37 cellular contexts compared by ENCODE assay signal in genomic region chr17:56178203-56178602, GRCh38. TPM values are rescaled to one million over a fixed set of nuclear protein-coding genes. Genes with fewer than 3 reads are reported as not detected.
"Had no signal": no experiment of that assay in that cellular context is flagged by ENCODE, and none has a peak within 500 bp of the region (broad histone marks: within the 10 kb centered on the region; RNA-seq: fewer than 3 reads in every experiment).

No MANE protein-coding gene starts in this region.

- H3K4me3 ChIP-seq: adrenal gland, ascending aorta, body of pancreas, breast epithelium, cardiac muscle cell had no signal

- H3K9me3 ChIP-seq: adrenal gland, ascending aorta, body of pancreas, breast epithelium had no signal

- ATAC-seq: activated naive CD4-positive, alpha-beta T cell treated with anti-CD3 and anti-CD28 coated beads, Interleukin-2, amount 50 U/mL, for 72 hours; activated naive CD8-positive, alpha-beta T cell treated with anti-CD3 and anti-CD28 coated beads, Interleukin-2, amount 50 U/mL, for 24 hours; activated T-cell treated with anti-CD3 and anti-CD28 coated beads, Interleukin-2, amount 50 U/mL, for 4 hours; activated T-cell treated with anti-CD3 and anti-CD28 coated beads, Interleukin-2, amount 50 U/mL, for 72 hours; activated T-helper 17 cell treated with anti-CD3 and anti-CD28 coated beads, Interleukin-2, amount 50 U/mL, for 72 hours; body of pancreas had no signal

- H3K4me1 ChIP-seq: adrenal gland, ascending aorta, body of pancreas had no signal

- DNase-seq: activated effector memory CD4-positive, alpha-beta T cell treated with anti-CD3 and anti-CD28 coated beads, Interleukin-2, amount 50 U/mL, for 16 hours; activated effector memory CD4-positive, alpha-beta T cell treated with Interleukin-2 at 50 U/mL for 16 hours; activated gamma-delta T cell; activated gamma-delta T cell treated with Interleukin-2 at 50 U/mL for 16 hours; activated naive CD4-positive, alpha-beta T cell; activated naive CD4-positive, alpha-beta T cell treated with anti-CD3 and anti-CD28 coated beads for 36 hours; activated naive CD4-positive, alpha-beta T cell treated with anti-CD3 and anti-CD28 coated beads, Interleukin-2, amount 10 ng/mL, durations not matched to agents 7 days and 5 days; activated naive CD4-positive, alpha-beta T cell treated with anti-CD3 and anti-CD28 coated beads, Interleukin-2, amount 50 U/mL, for 16 hours; activated naive CD4-positive, alpha-beta T cell treated with Interleukin-2 at 50 U/mL for 16 hours; activated naive CD8-positive, alpha-beta T cell treated with anti-CD3 and anti-CD28 coated beads for 36 hours; activated naive CD8-positive, alpha-beta T cell treated with anti-CD3 and anti-CD28 coated beads, Interleukin-2, amount 10 ng/mL, durations not matched to agents 7 days and 5 days; activated naive CD8-positive, alpha-beta T cell treated with anti-CD3 and anti-CD28 coated beads, Interleukin-2, amount 50 U/mL, for 24 hours; activated T-cell treated with anti-CD3 and anti-CD28 coated beads, Interleukin-2, amount 50 U/mL, for 4 hours; activated T-cell treated with anti-CD3 and anti-CD28 coated beads, Interleukin-2, amount 50 U/mL, for 48 hours; activated T-cell treated with anti-CD3 and anti-CD28 coated beads, Interleukin-2, amount 50 U/mL, for 72 hours; adrenal gland; amniotic stem cell; amygdala; anterior cingulate cortex; aorta; body of pancreas; brain microvascular endothelial cell; caudate nucleus; central memory CD4-positive, alpha-beta T cell; cerebellar nuclear complex had no signal

- H3K36me3 ChIP-seq: adrenal gland, ascending aorta, brain microvascular endothelial cell, breast epithelium, cardiac muscle cell had no signal

- H3K27me3 ChIP-seq: adrenal gland, ascending aorta, body of pancreas, brain microvascular endothelial cell, breast epithelium, cardiac muscle cell had no signal

- FAIRE-seq: astrocyte, bronchial epithelial cell, colon had no signal

- H3K27ac ChIP-seq: adrenal gland, ascending aorta, body of pancreas, brain microvascular endothelial cell, breast epithelium, cardiac muscle cell had no signal

RNA-seq across cellular contexts. Expression of gene ANKFN1, which starts 24.9 kb away (rescaled TPM):
- total RNA-seq: activated naive CD4-positive, alpha-beta T cell treated with anti-CD3 and anti-CD28 coated beads for 36 hours; activated naive CD4-positive, alpha-beta T cell treated with anti-CD3 and anti-CD28 coated beads, Interleukin-2, amount 50 U/mL, for 72 hours; activated naive CD8-positive, alpha-beta T cell treated with anti-CD3 and anti-CD28 coated beads for 36 hours; activated naive CD8-positive, alpha-beta T cell treated with anti-CD3 and anti-CD28 coated beads, Interleukin-2, amount 10 ng/mL, durations not matched to agents 7 days and 5 days; activated T-cell treated with anti-CD3 and anti-CD28 coated beads, Interleukin-2, amount 50 U/mL, for 4 hours; activated T-cell treated with anti-CD3 and anti-CD28 coated beads, Interleukin-2, amount 50 U/mL, for 72 hours; activated T-helper 1 cell treated with anti-CD3 and anti-CD28 coated beads, Interleukin-12 subunit alpha, Interleukin-12 subunit beta, Interleukin-2, Interleukin-4 antibody, amounts not matched to agents 30 ng/mL and 10 ng/mL and 1 ng/mL, durations not matched to agents 14 hours and 24 hours and 36 hours; activated T-helper 2 cell treated with anti-CD3 and anti-CD28 coated beads, Interferon-gamma antibody, Interleukin-2, Interleukin-4, amounts not matched to agents 10 μg/mL and 5 μg/mL and 100 μg/mL, durations not matched to agents 14 hours and 24 hours and 36 hours; ascending aorta; astrocyte; cardiac septum; chondrocyte had no signal
- polyA plus RNA-seq: cardiac muscle cell had no signal
